25 cellular contexts compared by ENCODE assay signal in genomic region chr6:168574075-168574698, GRCh38.
DNase-seq lines count a peak whose midpoint lies in the region; ATAC-seq and TF ChIP-seq lines count a peak whose summit lies in the region.
"Had no signal": no experiment of that assay in that cellular context is flagged by ENCODE, and none has a peak within 500 bp of the region (broad histone marks: within the 10 kb centered on the region; RNA-seq: fewer than 3 reads in every experiment).

No MANE protein-coding gene starts in this region.

- POLR2A ChIA-PET in MCF 10A (lab: Yijun Ruan, JAX), result interaction anchor here (0.6 kb wide), 1 partner anchor 1734 kb away, joined by 3 read pairs; no protein-coding TSS in a partner anchor
- POLR2A ChIA-PET in activated CD4-positive, alpha-beta memory T cell treated with anti-CD3 and anti-CD28 coated beads, Interleukin-2, amount 10 ng/mL, durations not matched to agents 7 days and 5 days (lab: Charles Lee), result no interaction called here

- 78 to 89% (median 81%) methylated on average over 16 to 17 of the region's 17 CpGs for WGBS in stomach, 5 donors

- TF ChIP-seq CTCF in breast epithelium (IDR thresholded peaks at IDR 0.05) (no peak), MCF 10A (IDR thresholded peaks at IDR 0.05; ENCODE audit: unreplicated experiment) (no peak), stomach (IDR thresholded peaks at IDR 0.05) (no peak)

- no peaks in the 10 kb centered on the region for H3K9me3 Mint-ChIP-seq in MCF 10A (ENCODE audit: unreplicated experiment)
- no peaks in the 10 kb centered on the region for H3K9me3 Mint-ChIP-seq in activated CD4-positive, alpha-beta memory T cell treated with anti-CD3 and anti-CD28 coated beads, Interleukin-2, amount 10 ng/mL, durations not matched to agents 7 days and 5 days
- H3K9me3 Mint-ChIP-seq: activated CD4-positive, alpha-beta T cell treated with anti-CD3 and anti-CD28 coated beads, Interleukin-2, amount 10 ng/mL, durations not matched to agents 24 days and 14 days; activated naive CD4-positive, alpha-beta T cell treated with anti-CD3 and anti-CD28 coated beads for 36 hours; CD4-positive, alpha-beta T cell; central memory CD8-positive, alpha-beta T cell had no signal

- no peak overlapping the region for H3K27ac Mint-ChIP-seq in MCF 10A (ENCODE audit: low read depth, unreplicated experiment)
- no peak overlapping the region for H3K27ac Mint-ChIP-seq in activated CD4-positive, alpha-beta memory T cell treated with anti-CD3 and anti-CD28 coated beads, Interleukin-2, amount 10 ng/mL, durations not matched to agents 7 days and 5 days
- H3K27ac Mint-ChIP-seq: activated CD4-positive, alpha-beta T cell treated with anti-CD3 and anti-CD28 coated beads, Interleukin-2, amount 10 ng/mL, durations not matched to agents 24 days and 14 days; activated CD8-positive, alpha-beta memory T cell treated with anti-CD3 and anti-CD28 coated beads, Interleukin-2, amount 10 ng/mL, durations not matched to agents 7 days and 5 days; activated naive CD4-positive, alpha-beta T cell treated with anti-CD3 and anti-CD28 coated beads for 36 hours; CD4-positive, alpha-beta T cell had no signal

- intact Hi-C loops in breast epithelium (cut with DNase I; ENCODE audit: low total_unique reads) (no loop called here), MCF 10A (cut with micrococcal nuclease) (no loop called here), stomach (cut with DNase I; ENCODE audit: low total_unique reads) (no loop called here)

- no peaks in the 10 kb centered on the region for H3K4me1 Mint-ChIP-seq in MCF 10A (ENCODE audit: insufficient read depth, unreplicated experiment)
- H3K4me1 Mint-ChIP-seq in activated CD4-positive, alpha-beta memory T cell treated with anti-CD3 and anti-CD28 coated beads, Interleukin-2, amount 10 ng/mL, durations not matched to agents 7 days and 5 days, result no peaks in the 10 kb centered on the region
- H3K4me1 Mint-ChIP-seq: activated CD4-positive, alpha-beta T cell treated with anti-CD3 and anti-CD28 coated beads, Interleukin-2, amount 10 ng/mL, durations not matched to agents 24 days and 14 days; activated CD8-positive, alpha-beta memory T cell treated with anti-CD3 and anti-CD28 coated beads, Interleukin-2, amount 10 ng/mL, durations not matched to agents 7 days and 5 days; central memory CD8-positive, alpha-beta T cell; naive B cell had no signal

- H3K27ac ChIP-seq in breast epithelium (peak overlapping the region; percentile 45 to 72), muscle layer of duodenum (ENCODE audit: low read length) (peak overlapping the region; percentile 68), stomach (peak overlapping the region in 4 of 5 donors; percentile 53 to 86 (median 76))
- H3K27ac ChIP-seq: parathyroid adenoma, right lobe of liver had no signal

- no peaks in the 10 kb centered on the region for H3K27me3 ChIP-seq in breast epithelium
- H3K27me3 ChIP-seq in muscle layer of duodenum (ENCODE audit: low read depth, low read length), result no peaks in the 10 kb centered on the region
- H3K27me3 ChIP-seq in stomach, result no peaks in the 10 kb centered on the region
- H3K27me3 ChIP-seq: MG63, right lobe of liver had no signal

- H3K36me3 ChIP-seq in breast epithelium (no peaks in the 10 kb centered on the region), muscle layer of duodenum (ENCODE audit: control insufficient read depth in 1 of 2, insufficient read depth in 2 of 2, low read length in 2 of 2) (no peaks in the 10 kb centered on the region), stomach (no peaks in the 10 kb centered on the region)
- H3K36me3 ChIP-seq: heart left ventricle, MG63, right lobe of liver had no signal

- H3K4me3 ChIP-seq in breast epithelium, result peak overlapping the region in 2 of 3 donors; percentile 9 to 48
- no peak overlapping the region for H3K4me3 ChIP-seq in muscle layer of duodenum (ENCODE audit: low read depth in 1 of 2, low read length in 2 of 2)
- H3K4me3 ChIP-seq in stomach, result no peak overlapping the region
- H3K4me3 ChIP-seq: heart left ventricle, K562, MG63, right lobe of liver had no signal

- BruUV-seq in MCF 10A (replicated peaks; lab: Mats Ljungman, UMichigan), result no TSS peak

- TF ChIP-seq EP300 in stomach (IDR thresholded peaks at IDR 0.05), result no peak

- TF ChIP-seq POLR2A in breast epithelium (IDR thresholded peaks at IDR 0.05), result no peak
- no peak for TF ChIP-seq POLR2A in stomach (IDR thresholded peaks at IDR 0.05)

- H3K4me1 ChIP-seq in breast epithelium (no peaks in the 10 kb centered on the region), muscle layer of duodenum (ENCODE audit: control insufficient read depth in 1 of 2, insufficient read depth in 2 of 2, low read length in 2 of 2) (peaks cover 0 to 14% of the 10 kb centered on the region in 2 donors), stomach (peaks cover 4 to 40% (median 13%) of the 10 kb centered on the region in 4 donors)
- H3K4me1 ChIP-seq: parathyroid adenoma, right lobe of liver had no signal

- CTCF ChIA-PET in MCF 10A (lab: Yijun Ruan, JAX), result interaction anchor here (0.7 kb wide), 1 partner anchor 594 kb away, joined by 3 read pairs; no protein-coding TSS in a partner anchor
- CTCF ChIA-PET in activated CD4-positive, alpha-beta memory T cell treated with anti-CD3 and anti-CD28 coated beads, Interleukin-2, amount 10 ng/mL, durations not matched to agents 7 days and 5 days (lab: Charles Lee), result no interaction called here

- H3K36me3 Mint-ChIP-seq in MCF 10A (ENCODE audit: insufficient read depth, unreplicated experiment), result no peaks in the 10 kb centered on the region
- no peaks in the 10 kb centered on the region for H3K36me3 Mint-ChIP-seq in activated CD4-positive, alpha-beta memory T cell treated with anti-CD3 and anti-CD28 coated beads, Interleukin-2, amount 10 ng/mL, durations not matched to agents 7 days and 5 days (ENCODE audit: low read depth)
- H3K36me3 Mint-ChIP-seq: activated CD8-positive, alpha-beta memory T cell treated with anti-CD3 and anti-CD28 coated beads, Interleukin-2, amount 10 ng/mL, durations not matched to agents 7 days and 5 days; naive B cell had no signal

- H3K4me3 Mint-ChIP-seq in MCF 10A (ENCODE audit: unreplicated experiment), result no peak overlapping the region
- H3K4me3 Mint-ChIP-seq in activated CD4-positive, alpha-beta memory T cell treated with anti-CD3 and anti-CD28 coated beads, Interleukin-2, amount 10 ng/mL, durations not matched to agents 7 days and 5 days, result no peak overlapping the region
- H3K4me3 Mint-ChIP-seq: activated CD4-positive, alpha-beta T cell treated with anti-CD3 and anti-CD28 coated beads, Interleukin-2, amount 10 ng/mL, durations not matched to agents 24 days and 14 days; activated CD8-positive, alpha-beta memory T cell treated with anti-CD3 and anti-CD28 coated beads, Interleukin-2, amount 10 ng/mL, durations not matched to agents 7 days and 5 days; activated naive CD4-positive, alpha-beta T cell treated with anti-CD3 and anti-CD28 coated beads for 36 hours; CD4-positive, alpha-beta T cell; central memory CD8-positive, alpha-beta T cell; naive B cell had no signal

- peaks cover 50% of the 10 kb centered on the region for H3K27me3 Mint-ChIP-seq in MCF 10A (ENCODE audit: insufficient read depth, unreplicated experiment)
- no peaks in the 10 kb centered on the region for H3K27me3 Mint-ChIP-seq in activated CD4-positive, alpha-beta memory T cell treated with anti-CD3 and anti-CD28 coated beads, Interleukin-2, amount 10 ng/mL, durations not matched to agents 7 days and 5 days
- H3K27me3 Mint-ChIP-seq: activated CD4-positive, alpha-beta T cell treated with anti-CD3 and anti-CD28 coated beads, Interleukin-2, amount 10 ng/mL, durations not matched to agents 24 days and 14 days; activated CD8-positive, alpha-beta memory T cell treated with anti-CD3 and anti-CD28 coated beads, Interleukin-2, amount 10 ng/mL, durations not matched to agents 7 days and 5 days; naive B cell had no signal

- ATAC-seq in HG02884 (IDR thresholded peaks at IDR 0.05; ENCODE audit: unreplicated experiment), result no peak
- ATAC-seq: activated CD8-positive, alpha-beta memory T cell treated with anti-CD3 and anti-CD28 coated beads, Interleukin-2, amount 10 ng/mL, durations not matched to agents 7 days and 5 days had no signal

- H3K9me3 ChIP-seq in breast epithelium, result no peaks in the 10 kb centered on the region
- no peaks in the 10 kb centered on the region for H3K9me3 ChIP-seq in muscle layer of duodenum (ENCODE audit: control insufficient read depth in 1 of 2, low read length in 2 of 2)
- no peaks in the 10 kb centered on the region for H3K9me3 ChIP-seq in stomach
- H3K9me3 ChIP-seq: heart left ventricle, MG63, right lobe of liver had no signal

- DNase-seq in breast epithelium (ENCODE audit: low spot score in 2 of 2) (no peak), MCF 10A (ENCODE audit: unreplicated experiment) (no peak), stomach (no peak), DMS153 (lab: John Stamatoyannopoulos, UW) (no peak)
- no peak for DNase-seq in activated CD4-positive, alpha-beta memory T cell treated with anti-CD3 and anti-CD28 coated beads, Interleukin-2, amount 10 ng/mL, durations not matched to agents 7 days and 5 days
- DNase-seq in activated naive CD4-positive, alpha-beta T cell treated with anti-CD3 and anti-CD28 coated beads, Interleukin-2, amount 50 U/mL, for 16 hours, result no peak
- DNase-seq: 8988T; activated CD4-positive, alpha-beta T cell treated with anti-CD3 and anti-CD28 coated beads, Interleukin-2, amount 10 ng/mL, durations not matched to agents 24 days and 14 days; activated CD8-positive, alpha-beta memory T cell treated with anti-CD3 and anti-CD28 coated beads, Interleukin-2, amount 10 ng/mL, durations not matched to agents 7 days and 5 days; activated naive CD4-positive, alpha-beta T cell treated with anti-CD3 and anti-CD28 coated beads for 36 hours; CD4-positive, alpha-beta T cell; DMS 273 treated with DMSO at 0.1 percent for 48 hours; naive B cell; NCI-H1417; NCI-H2081 treated with DMSO at 0.1 percent for 48 hours; NCI-H446; OCI-M1; right lobe of liver had no signal

Comparison
In these comparisons a context has a peak if more than half of its experiments do, and no peak if none do; other contexts are left out.
1. H3K4me3 ChIP-seq: peak in breast epithelium (2 of 3); none in muscle layer of duodenum (0 of 2) and stomach (0 of 4).
2. Peak in every context shown above with its lines, with median percentiles within 50 percentile points of each other: H3K27ac ChIP-seq.